Comparison of ENCODE assay signal across 12 cellular contexts in the genomic region with DNA sequence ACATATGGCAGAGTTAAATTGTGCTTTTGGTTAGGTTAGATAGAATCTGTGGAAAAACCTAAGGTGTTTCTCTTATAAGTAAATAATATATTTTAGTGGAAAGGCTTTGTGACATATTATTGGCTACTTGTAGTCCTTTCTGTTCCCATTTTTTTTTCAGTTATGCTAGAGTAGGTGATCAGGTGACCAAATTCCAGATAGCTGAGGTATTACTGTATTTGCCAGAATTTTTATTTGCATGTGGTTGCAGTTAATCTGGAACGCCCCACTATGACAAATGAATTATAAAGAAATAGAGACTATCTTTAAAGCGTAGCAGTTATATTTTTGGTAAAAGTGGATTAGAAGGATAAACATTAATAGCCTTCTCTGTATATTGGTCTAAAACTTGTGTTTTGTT. TPM values are rescaled to one million over a fixed set of nuclear protein-coding genes. Genes with fewer than 3 reads are reported as not detected.
A peak's percentile ranks its signal among the peaks of the same experiment; 100 is the strongest.
DNase-seq lines count a peak whose midpoint lies in the region; ATAC-seq and TF ChIP-seq lines count a peak whose summit lies in the region.
"Had no signal": no experiment of that assay in that cellular context is flagged by ENCODE, and none has a peak within 500 bp of the region (broad histone marks: within the 10 kb centered on the region; RNA-seq: fewer than 3 reads in every experiment).

No MANE protein-coding gene starts in this region.

- peaks cover 0 to 4% (median 0%) of the 10 kb centered on the region in 4 donors for H3K36me3 ChIP-seq in sigmoid colon

- H3K4me3 ChIP-seq in fibroblast of the aortic adventitia (ENCODE audit: low read depth, low read length) (no peak overlapping the region), sigmoid colon (no peak overlapping the region)

- peak in 1 of 4 donors; percentile 5 for TF ChIP-seq EP300 in sigmoid colon (IDR thresholded peaks at IDR 0.05)

- WGBS in sigmoid colon, 2 donors: 86 to 92% methylated on average over 2 of the region's 2 CpGs

- DNase-seq in GM04504 (ENCODE audit: low read depth): peak; percentile 52
- peak; percentile 85 for DNase-seq in fibroblast of the aortic adventitia (ENCODE audit: low read depth)
- DNase-seq in sigmoid colon: no peak
- no peak for DNase-seq in dermis blood vessel endothelial cell
- no peak for DNase-seq in activated naive CD4-positive, alpha-beta T cell treated with Interleukin-2 at 50 U/mL for 16 hours
- DNase-seq in NCI-H446 treated with DMSO at 0.1 percent for 48 hours (lab: John Stamatoyannopoulos, UW): no peak
- DNase-seq: activated naive CD8-positive, alpha-beta T cell treated with anti-CD3 and anti-CD28 coated beads, Interleukin-2, amount 10 ng/mL, durations not matched to agents 7 days and 5 days; CD4-positive, alpha-beta memory T cell; effector CD8-positive, alpha-beta T cell; naive B cell had no signal

- H3K27ac ChIP-seq in sigmoid colon: peak overlapping the region; percentile 37 to 76 (median 56)

- no peak for TF ChIP-seq POLR2A in sigmoid colon (IDR thresholded peaks at IDR 0.05)

- intact Hi-C loops in sigmoid colon (cut with DNase I): loop anchor here (5.0 kb wide), 1 partner anchor 73 kb away; a partner anchor contains a TSS

- no peaks in the 10 kb centered on the region for H3K9me3 ChIP-seq in sigmoid colon

- ATAC-seq in SK-N-SH treated with all-trans-retinoic acid at 6 μM for 48 hours (peak; percentile 85), HG03175 (IDR thresholded peaks at IDR 0.05; ENCODE audit: unreplicated experiment) (no peak)

- TF ChIP-seq CTCF in fibroblast of the aortic adventitia (IDR thresholded peaks at IDR 0.05; ENCODE audit: insufficient read depth, low read length) (no peak), sigmoid colon (IDR thresholded peaks at IDR 0.05) (no peak)

- H3K27me3 ChIP-seq in sigmoid colon: no peaks in the 10 kb centered on the region

- H3K4me1 ChIP-seq in sigmoid colon: peaks cover 0 to 27% (median 18%) of the 10 kb centered on the region in 4 donors

TF ChIP-seq in SK-N-SH treated with all-trans-retinoic acid at 6 μM for 48 hours, 23 proteins besides CTCF, POLR2A, EP300 and RAD21:
- TF ChIP-seq ISL1 (CRISPR knock-in tag; IDR thresholded peaks at IDR 0.05) (no peak), ZFP30 (CRISPR knock-in tag; IDR thresholded peaks at IDR 0.05) (no peak), TOX (CRISPR knock-in tag; IDR thresholded peaks at IDR 0.05; ENCODE audit: borderline replicate concordance) (no peak), TCF4 (CRISPR knock-in tag; IDR thresholded peaks at IDR 0.05; ENCODE audit: borderline replicate concordance) (no peak), ZNF70 (CRISPR knock-in tag; IDR thresholded peaks at IDR 0.05) (no peak), ZNF8 (CRISPR knock-in tag; IDR thresholded peaks at IDR 0.05) (no peak), ZFP3 (CRISPR knock-in tag; IDR thresholded peaks at IDR 0.05) (no peak), OSR1 (CRISPR knock-in tag; IDR thresholded peaks at IDR 0.05) (no peak), ARNTL (CRISPR knock-in tag; IDR thresholded peaks at IDR 0.05; ENCODE audit: borderline replicate concordance, low read depth) (no peak), SNAI2 (CRISPR knock-in tag; IDR thresholded peaks at IDR 0.05) (no peak)
- TF ChIP-seq, protein P1, sequence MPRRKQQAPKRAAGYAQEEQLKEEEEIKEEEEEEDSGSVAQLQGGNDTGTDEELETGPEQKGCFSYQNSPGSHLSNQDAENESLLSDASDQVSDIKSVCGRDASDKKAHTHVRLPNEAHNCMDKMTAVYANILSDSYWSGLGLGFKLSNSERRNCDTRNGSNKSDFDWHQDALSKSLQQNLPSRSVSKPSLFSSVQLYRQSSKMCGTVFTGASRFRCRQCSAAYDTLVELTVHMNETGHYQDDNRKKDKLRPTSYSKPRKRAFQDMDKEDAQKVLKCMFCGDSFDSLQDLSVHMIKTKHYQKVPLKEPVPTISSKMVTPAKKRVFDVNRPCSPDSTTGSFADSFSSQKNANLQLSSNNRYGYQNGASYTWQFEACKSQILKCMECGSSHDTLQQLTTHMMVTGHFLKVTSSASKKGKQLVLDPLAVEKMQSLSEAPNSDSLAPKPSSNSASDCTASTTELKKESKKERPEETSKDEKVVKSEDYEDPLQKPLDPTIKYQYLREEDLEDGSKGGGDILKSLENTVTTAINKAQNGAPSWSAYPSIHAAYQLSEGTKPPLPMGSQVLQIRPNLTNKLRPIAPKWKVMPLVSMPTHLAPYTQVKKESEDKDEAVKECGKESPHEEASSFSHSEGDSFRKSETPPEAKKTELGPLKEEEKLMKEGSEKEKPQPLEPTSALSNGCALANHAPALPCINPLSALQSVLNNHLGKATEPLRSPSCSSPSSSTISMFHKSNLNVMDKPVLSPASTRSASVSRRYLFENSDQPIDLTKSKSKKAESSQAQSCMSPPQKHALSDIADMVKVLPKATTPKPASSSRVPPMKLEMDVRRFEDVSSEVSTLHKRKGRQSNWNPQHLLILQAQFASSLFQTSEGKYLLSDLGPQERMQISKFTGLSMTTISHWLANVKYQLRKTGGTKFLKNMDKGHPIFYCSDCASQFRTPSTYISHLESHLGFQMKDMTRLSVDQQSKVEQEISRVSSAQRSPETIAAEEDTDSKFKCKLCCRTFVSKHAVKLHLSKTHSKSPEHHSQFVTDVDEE (CRISPR knock-in tag; IDR thresholded peaks at IDR 0.05): no peak
- TF ChIP-seq, protein P2, sequence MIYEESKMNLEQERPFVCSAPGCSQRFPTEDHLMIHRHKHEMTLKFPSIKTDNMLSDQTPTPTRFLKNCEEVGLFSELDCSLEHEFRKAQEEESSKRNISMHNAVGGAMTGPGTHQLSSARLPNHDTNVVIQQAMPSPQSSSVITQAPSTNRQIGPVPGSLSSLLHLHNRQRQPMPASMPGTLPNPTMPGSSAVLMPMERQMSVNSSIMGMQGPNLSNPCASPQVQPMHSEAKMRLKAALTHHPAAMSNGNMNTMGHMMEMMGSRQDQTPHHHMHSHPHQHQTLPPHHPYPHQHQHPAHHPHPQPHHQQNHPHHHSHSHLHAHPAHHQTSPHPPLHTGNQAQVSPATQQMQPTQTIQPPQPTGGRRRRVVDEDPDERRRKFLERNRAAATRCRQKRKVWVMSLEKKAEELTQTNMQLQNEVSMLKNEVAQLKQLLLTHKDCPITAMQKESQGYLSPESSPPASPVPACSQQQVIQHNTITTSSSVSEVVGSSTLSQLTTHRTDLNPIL (CRISPR knock-in tag; IDR thresholded peaks at IDR 0.05; ENCODE audit: low read depth): no peak
- TF ChIP-seq, protein P3, sequence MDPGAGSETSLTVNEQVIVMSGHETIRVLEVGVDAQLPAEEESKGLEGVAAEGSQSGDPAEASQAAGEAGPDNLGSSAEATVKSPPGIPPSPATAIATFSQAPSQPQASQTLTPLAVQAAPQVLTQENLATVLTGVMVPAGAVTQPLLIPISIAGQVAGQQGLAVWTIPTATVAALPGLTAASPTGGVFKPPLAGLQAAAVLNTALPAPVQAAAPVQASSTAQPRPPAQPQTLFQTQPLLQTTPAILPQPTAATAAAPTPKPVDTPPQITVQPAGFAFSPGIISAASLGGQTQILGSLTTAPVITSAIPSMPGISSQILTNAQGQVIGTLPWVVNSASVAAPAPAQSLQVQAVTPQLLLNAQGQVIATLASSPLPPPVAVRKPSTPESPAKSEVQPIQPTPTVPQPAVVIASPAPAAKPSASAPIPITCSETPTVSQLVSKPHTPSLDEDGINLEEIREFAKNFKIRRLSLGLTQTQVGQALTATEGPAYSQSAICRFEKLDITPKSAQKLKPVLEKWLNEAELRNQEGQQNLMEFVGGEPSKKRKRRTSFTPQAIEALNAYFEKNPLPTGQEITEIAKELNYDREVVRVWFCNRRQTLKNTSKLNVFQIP (CRISPR knock-in tag; IDR thresholded peaks at IDR 0.05; ENCODE audit: borderline replicate concordance, low read depth): no peak
- TF ChIP-seq, protein P4, sequence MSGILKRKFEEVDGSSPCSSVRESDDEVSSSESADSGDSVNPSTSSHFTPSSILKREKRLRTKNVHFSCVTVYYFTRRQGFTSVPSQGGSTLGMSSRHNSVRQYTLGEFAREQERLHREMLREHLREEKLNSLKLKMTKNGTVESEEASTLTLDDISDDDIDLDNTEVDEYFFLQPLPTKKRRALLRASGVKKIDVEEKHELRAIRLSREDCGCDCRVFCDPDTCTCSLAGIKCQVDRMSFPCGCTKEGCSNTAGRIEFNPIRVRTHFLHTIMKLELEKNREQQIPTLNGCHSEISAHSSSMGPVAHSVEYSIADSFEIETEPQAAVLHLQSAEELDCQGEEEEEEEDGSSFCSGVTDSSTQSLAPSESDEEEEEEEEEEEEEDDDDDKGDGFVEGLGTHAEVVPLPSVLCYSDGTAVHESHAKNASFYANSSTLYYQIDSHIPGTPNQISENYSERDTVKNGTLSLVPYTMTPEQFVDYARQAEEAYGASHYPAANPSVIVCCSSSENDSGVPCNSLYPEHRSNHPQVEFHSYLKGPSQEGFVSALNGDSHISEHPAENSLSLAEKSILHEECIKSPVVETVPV (CRISPR knock-in tag; IDR thresholded peaks at IDR 0.05): no peak

RNA-seq across cellular contexts. Expression of a gene that starts 52.0 kb away (rescaled TPM):
- total RNA-seq in fibroblast of the aortic adventitia (ENCODE audit: low replicate concordance) (81.6 and 85.4 TPM in 2 replicates), sigmoid colon (100 to 1,000 TPM; 155 to 173 (median 164) TPM), dermis blood vessel endothelial cell (59.9 and 92.9 TPM in 2 replicates)
- 10 to 100 TPM; 14.9 to 26.6 (median 22.2) TPM for polyA plus RNA-seq in sigmoid colon

Comparison
In these comparisons a context has a peak if more than half of its experiments do, and no peak if none do; other contexts are left out.
1. DNase-seq: peak in GM04504 (single experiment) and fibroblast of the aortic adventitia (single experiment); none in sigmoid colon (single experiment), dermis blood vessel endothelial cell (single experiment), activated naive CD4-positive, alpha-beta T cell treated with Interleukin-2 at 50 U/mL for 16 hours (single experiment) and NCI-H446 treated with DMSO at 0.1 percent for 48 hours (single experiment).